In the genomic region with DNA sequence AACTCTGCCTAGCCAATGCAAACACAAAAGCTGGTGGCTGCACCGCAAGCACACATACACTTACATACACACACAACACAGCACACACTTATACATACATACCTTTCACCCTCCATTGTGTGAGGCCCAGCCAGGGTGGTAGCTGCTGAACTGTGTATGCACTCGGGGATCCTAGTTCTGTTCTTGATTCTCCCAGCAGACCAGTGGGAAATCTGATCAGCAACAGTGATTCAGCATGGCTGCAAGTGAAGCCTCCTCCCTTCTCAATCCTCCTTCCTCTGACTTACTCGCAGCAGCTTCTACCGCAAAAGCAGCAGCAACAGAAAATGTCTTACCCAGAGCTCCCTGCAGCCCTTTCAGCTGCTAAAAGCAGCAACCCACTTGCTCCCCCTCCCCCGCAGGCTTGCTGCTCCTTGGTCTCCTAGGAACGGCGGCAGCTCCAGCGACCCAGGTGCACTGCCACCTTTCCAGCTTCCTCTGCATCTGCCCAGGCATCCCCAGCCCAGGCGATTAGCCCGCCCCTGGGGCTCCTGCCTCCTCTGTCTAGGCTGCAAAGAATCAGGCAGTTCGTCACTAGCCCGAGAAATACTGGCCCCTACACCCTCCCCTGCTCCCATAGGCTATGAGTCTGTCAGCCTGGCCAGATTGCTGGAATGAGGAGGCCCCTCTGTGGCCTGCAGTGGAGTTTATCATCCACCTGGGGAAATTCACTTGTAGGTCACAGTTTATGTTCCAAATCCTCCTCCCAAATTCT, we compare ENCODE assay signal across 8 cellular contexts. TPM values are rescaled to one million over a fixed set of nuclear protein-coding genes. Genes with fewer than 3 reads are reported as not detected.
DNase-seq lines count a peak whose midpoint lies in the region; ATAC-seq and TF ChIP-seq lines count a peak whose summit lies in the region.

A gene with protein sequence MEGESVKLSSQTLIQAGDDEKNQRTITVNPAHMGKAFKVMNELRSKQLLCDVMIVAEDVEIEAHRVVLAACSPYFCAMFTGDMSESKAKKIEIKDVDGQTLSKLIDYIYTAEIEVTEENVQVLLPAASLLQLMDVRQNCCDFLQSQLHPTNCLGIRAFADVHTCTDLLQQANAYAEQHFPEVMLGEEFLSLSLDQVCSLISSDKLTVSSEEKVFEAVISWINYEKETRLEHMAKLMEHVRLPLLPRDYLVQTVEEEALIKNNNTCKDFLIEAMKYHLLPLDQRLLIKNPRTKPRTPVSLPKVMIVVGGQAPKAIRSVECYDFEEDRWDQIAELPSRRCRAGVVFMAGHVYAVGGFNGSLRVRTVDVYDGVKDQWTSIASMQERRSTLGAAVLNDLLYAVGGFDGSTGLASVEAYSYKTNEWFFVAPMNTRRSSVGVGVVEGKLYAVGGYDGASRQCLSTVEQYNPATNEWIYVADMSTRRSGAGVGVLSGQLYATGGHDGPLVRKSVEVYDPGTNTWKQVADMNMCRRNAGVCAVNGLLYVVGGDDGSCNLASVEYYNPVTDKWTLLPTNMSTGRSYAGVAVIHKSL (minus strand): TSS at position 559 of the 754 bp plus-strand sequence. CDS start 443 bp downstream, at position 116.

- H3K27me3 ChIP-seq in brain microvascular endothelial cell (replicated peaks) (no peaks in the 10 kb centered on the region), rectal smooth muscle tissue (ENCODE audit: control insufficient read depth, insufficient read depth, low read length) (no peaks in the 10 kb centered on the region)

- ATAC-seq in GM18907 (IDR thresholded peaks at IDR 0.05; ENCODE audit: unreplicated experiment) = peak; percentile 74
- ATAC-seq in HG03280 (IDR thresholded peaks at IDR 0.05; ENCODE audit: unreplicated experiment) = peak; percentile 40
- ATAC-seq in HG02970 (IDR thresholded peaks at IDR 0.05; ENCODE audit: low FRiP score, unreplicated experiment) = no peak

- H3K4me3 ChIP-seq in brain microvascular endothelial cell (ENCODE audit: low read depth, low read length) (peak within 1 kb of the TSS; percentile 64), iPS-11a (ENCODE audit: low read depth, low read length) (peak within 1 kb of the TSS; percentile 60), rectal smooth muscle tissue (ENCODE audit: low read length) (peak within 1 kb of the TSS; percentile 58)

- in situ Hi-C loops in brain microvascular endothelial cell (cut with HindIII; ENCODE audit: low pct_ligation_motif_present, low sequenced_read_pairs) = no loop called here

- H3K9ac ChIP-seq in rectal smooth muscle tissue (ENCODE audit: low read length) = no peak within 1 kb of the TSS

- no peaks in the 10 kb centered on the region for H3K4me1 ChIP-seq in rectal smooth muscle tissue (ENCODE audit: control insufficient read depth, insufficient read depth, low read length)

- H3K36me3 ChIP-seq in brain microvascular endothelial cell (replicated peaks) (no peaks in the 10 kb centered on the region), rectal smooth muscle tissue (ENCODE audit: control insufficient read depth, insufficient read depth, low read length) (no peaks in the 10 kb centered on the region)

- DNase-seq in AG20443 (ENCODE audit: low spot score) (peak; percentile 63), SK-N-DZ (ENCODE audit: low spot score) (peak; percentile 81), brain microvascular endothelial cell (peak; percentile 60)

- TF ChIP-seq CTCF in brain microvascular endothelial cell (IDR thresholded peaks at IDR 0.05; ENCODE audit: low read depth, low read length, missing control alignments) = peak; percentile 46

- H3K27ac ChIP-seq in brain microvascular endothelial cell (peak within 1 kb of the TSS; percentile 33), rectal smooth muscle tissue (ENCODE audit: low read depth, low read length) (no peak within 1 kb of the TSS)

RNA-seq across cellular contexts. Expression of the gene that starts here (rescaled TPM):
- polyA plus RNA-seq in SK-N-DZ (2014; cell fraction: cytosol; rRNA removed) = 3.4 and 4.1 TPM in 2 replicates
- 14.0 and 20.3 TPM in 2 replicates for polyA plus RNA-seq in SK-N-DZ (2014; cell fraction: nucleus; rRNA removed)
